1 cellular context compared by ENCODE assay signal in genomic region chr13:26895081-26895807, GRCh38.
TF ChIP-seq lines count a peak whose summit lies in the region.

No MANE protein-coding gene starts in this region.

TF ChIP-seq in H1, 55 proteins besides CTCF, POLR2A, EP300 and RAD21:
- TF ChIP-seq HDAC6 (IDR thresholded peaks at IDR 0.05; ENCODE audit: low read depth, low read length) (no peak), EGR1 (IDR thresholded peaks at IDR 0.05; ENCODE audit: borderline replicate concordance, low read depth, low read length) (no peak), ATF3 (IDR thresholded peaks at IDR 0.05; ENCODE audit: insufficient read depth, low read depth, low read length) (no peak), BACH1 (IDR thresholded peaks at IDR 0.05; ENCODE audit: low read length) (no peak)
